Comparison of ENCODE assay signal across 8 cellular contexts in genomic region chr1:32464716-32465540, GRCh38. TPM values are rescaled to one million over a fixed set of nuclear protein-coding genes. Genes with fewer than 3 reads are reported as not detected.
DNase-seq lines count a peak whose midpoint lies in the region; ATAC-seq lines count a peak whose summit lies in the region.

ZBTB8B (plus strand) TSS chr1:32465072; CDS start chr1:32470625, 5,553 bp downstream.

- H3K4me3 Mint-ChIP-seq in stimulated activated naive CD8-positive, alpha-beta T cell treated with anti-CD3 and anti-CD28 coated beads, Interleukin-15, amount 100 ng/mL, for 72 hours = peak within 1 kb of the TSS; percentile 79 to 87

- peak within 1 kb of the TSS in 1 of 2 donors; percentile 27 for H3K27ac Mint-ChIP-seq in stimulated activated naive CD8-positive, alpha-beta T cell treated with anti-CD3 and anti-CD28 coated beads, Interleukin-15, amount 100 ng/mL, for 72 hours

- no peaks in the 10 kb centered on the region for H3K9me3 ChIP-seq in mucosa of stomach (ENCODE audit: control insufficient read depth, low read length)

- peaks cover 16% of the 10 kb centered on the region for H3K4me1 ChIP-seq in mucosa of stomach (ENCODE audit: control insufficient read depth, insufficient read depth, low read length)

- H3K27me3 Mint-ChIP-seq in stimulated activated naive CD8-positive, alpha-beta T cell treated with anti-CD3 and anti-CD28 coated beads, Interleukin-15, amount 100 ng/mL, for 72 hours = peaks cover 66% of the 10 kb centered on the region

- H3K4me3 ChIP-seq in GM08714 (ENCODE audit: low read length) (peak within 1 kb of the TSS; percentile 48), mucosa of stomach (ENCODE audit: low read length) (peak within 1 kb of the TSS; percentile 42)

- DNase-seq in NCI-H345 (lab: John Stamatoyannopoulos, UW) (peak; percentile 96), activated T-helper 1 cell treated with Interleukin-2 at 50 U/mL for 16 hours (ENCODE audit: low read depth) (peak; percentile 6), fibroblast of peridontal ligament (ENCODE audit: extremely low read depth) (peak; percentile 66), HT-29 (ENCODE audit: low spot score) (no peak)
- peak; percentile 51 for DNase-seq in stimulated activated naive CD8-positive, alpha-beta T cell treated with anti-CD3 and anti-CD28 coated beads, Interleukin-15, amount 100 ng/mL, for 72 hours

- H3K9me3 Mint-ChIP-seq in stimulated activated naive CD8-positive, alpha-beta T cell treated with anti-CD3 and anti-CD28 coated beads, Interleukin-15, amount 100 ng/mL, for 72 hours = no peaks in the 10 kb centered on the region

- H3K36me3 ChIP-seq in mucosa of stomach (ENCODE audit: control insufficient read depth, insufficient read depth, low read length) = no peaks in the 10 kb centered on the region

- H3K9ac ChIP-seq in mucosa of stomach (ENCODE audit: low read length) = no peak within 1 kb of the TSS

- H3K27me3 ChIP-seq in mucosa of stomach (ENCODE audit: control insufficient read depth, insufficient read depth, low read length) = peaks cover 37% of the 10 kb centered on the region

- peaks cover 18% of the 10 kb centered on the region for H3K4me1 Mint-ChIP-seq in stimulated activated naive CD8-positive, alpha-beta T cell treated with anti-CD3 and anti-CD28 coated beads, Interleukin-15, amount 100 ng/mL, for 72 hours

- ATAC-seq in stimulated activated naive CD8-positive, alpha-beta T cell treated with anti-CD3 and anti-CD28 coated beads, Interleukin-15, amount 100 ng/mL, for 72 hours = peak; percentile 80
- ATAC-seq in HG03432 (IDR thresholded peaks at IDR 0.05; ENCODE audit: unreplicated experiment) = no peak

RNA-seq across cellular contexts. Expression of gene ZBTB8B, which starts in this region (rescaled TPM):
- not detected in 2 replicates for total RNA-seq in HT-29 (2014; rRNA removed; shearing (Covaris generic))
